ENCODE assay signal across 8 cellular contexts in genomic region chr16:88856828-88857727, GRCh38.
DNase-seq lines count a peak whose midpoint lies in the region; ATAC-seq and TF ChIP-seq lines count a peak whose summit lies in the region.

Gene GALNS (minus strand): TSS chr16:88856947. CDS start chr16:88856877, 70 bp downstream.
Gene TRAPPC2L (plus strand): TSS chr16:88857127. CDS start chr16:88857151, 24 bp downstream.

- H3K27ac Mint-ChIP-seq in central memory CD8-positive, alpha-beta T cell (ENCODE audit: low read depth), result peak within 1 kb of the TSS; percentile 94

- no peaks in the 10 kb centered on the region for H3K9me3 Mint-ChIP-seq in central memory CD8-positive, alpha-beta T cell

- H3K4me1 Mint-ChIP-seq in central memory CD8-positive, alpha-beta T cell, result peaks cover 28% of the 10 kb centered on the region

- TF ChIP-seq CTCF in AG09319 (IDR thresholded peaks at IDR 0.05; ENCODE audit: low read depth, low read length), result no peak

- peak within 1 kb of the TSS; percentile 99 for H3K4me3 Mint-ChIP-seq in central memory CD8-positive, alpha-beta T cell

- H3K27me3 Mint-ChIP-seq in central memory CD8-positive, alpha-beta T cell, result no peaks in the 10 kb centered on the region

- H3K36me3 Mint-ChIP-seq in central memory CD8-positive, alpha-beta T cell (ENCODE audit: insufficient read depth), result peaks cover 25% of the 10 kb centered on the region

- DNase-seq in AG09319 (ENCODE audit: extremely low read depth, low read depth), result peak; percentile 88
- DNase-seq in NCI-H446 treated with DMSO at 0.1 percent for 48 hours (lab: John Stamatoyannopoulos, UW), result peak; percentile 65
- DNase-seq in central memory CD8-positive, alpha-beta T cell (ENCODE audit: low spot score in 2 of 2), result peak; percentile 97 to 98
- peak; percentile 98 for DNase-seq in islet precursor cell
- DNase-seq in stimulated activated CD4-positive, alpha-beta T cell treated with anti-CD3 and anti-CD28 coated beads, Interleukin-12 subunit alpha, Interleukin-12 subunit beta, amount 100 ng/mL, for 4 hours, result peak; percentile 100

- ATAC-seq in GM19035 (IDR thresholded peaks at IDR 0.05; ENCODE audit: unreplicated experiment) (peak; percentile 86), HG03354 (IDR thresholded peaks at IDR 0.05; ENCODE audit: poor library complexity, severe bottlenecking, unreplicated experiment) (peak; percentile 80)
- peak; percentile 83 to 84 for ATAC-seq in activated CD4-positive, CD25-positive, alpha-beta regulatory T cell treated with anti-CD3 and anti-CD28 coated beads, Interleukin-2, amount 50 U/mL, for 24 hours
- peak; percentile 85 for ATAC-seq in central memory CD8-positive, alpha-beta T cell (replicated peaks; ENCODE audit: extremely low read depth, poor library complexity, severe bottlenecking)

Comparison
In these comparisons a context has a peak if more than half of its experiments do, and no peak if none do; other contexts are left out.
1. Peak in every context shown above with its lines: DNase-seq and ATAC-seq.